Comparison of ENCODE assay signal across 23 cellular contexts in the genomic region with DNA sequence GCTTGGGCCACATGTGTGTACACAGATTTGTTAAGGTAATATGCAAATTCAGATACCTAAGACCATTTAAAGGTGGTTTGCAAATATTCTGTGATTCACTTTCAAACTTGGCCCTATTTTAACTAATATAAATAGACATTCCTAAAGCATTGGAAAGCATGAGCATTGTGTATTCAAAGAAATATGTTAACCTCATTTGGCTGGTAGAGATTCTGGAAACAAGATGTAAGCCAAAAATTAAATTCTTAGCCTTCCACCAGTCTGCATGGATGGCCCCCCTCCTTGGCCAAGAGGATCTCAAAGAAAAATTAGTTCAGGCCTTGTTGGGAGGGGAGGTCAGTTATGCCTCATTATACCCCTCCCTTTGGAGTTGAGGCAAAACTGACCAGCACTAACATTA. TPM values are rescaled to one million over a fixed set of nuclear protein-coding genes. Genes with fewer than 3 reads are reported as not detected.
DNase-seq lines count a peak whose midpoint lies in the region; ATAC-seq and TF ChIP-seq lines count a peak whose summit lies in the region.
"Had no signal": no experiment of that assay in that cellular context is flagged by ENCODE, and none has a peak within 500 bp of the region (broad histone marks: within the 10 kb centered on the region; RNA-seq: fewer than 3 reads in every experiment).

No MANE protein-coding gene starts in this region.

- H3K9me3 ChIP-seq in GM23248 (ENCODE audit: low read depth): no peaks in the 10 kb centered on the region
- peaks cover 7% of the 10 kb centered on the region for H3K9me3 ChIP-seq in adipocyte (ENCODE audit: control insufficient read depth, low read length)
- no peaks in the 10 kb centered on the region for H3K9me3 ChIP-seq in gastrocnemius medialis
- H3K9me3 ChIP-seq: A549, BLaER1 had no signal

- no peaks in the 10 kb centered on the region for H3K4me1 Mint-ChIP-seq in immature natural killer cell
- H3K4me1 Mint-ChIP-seq: IgD-negative memory B cell had no signal

- H3K36me3 ChIP-seq in GM23248 (ENCODE audit: low read depth) (no peaks in the 10 kb centered on the region), adipocyte (ENCODE audit: control insufficient read depth, insufficient read depth, low read length, severe bottlenecking) (no peaks in the 10 kb centered on the region), gastrocnemius medialis (no peaks in the 10 kb centered on the region)
- H3K36me3 ChIP-seq: BLaER1 had no signal

- no peak for TF ChIP-seq POLR2A in gastrocnemius medialis (IDR thresholded peaks at IDR 0.05)

- H3K27ac ChIP-seq in GM23248 (no peak overlapping the region), gastrocnemius medialis (no peak overlapping the region)
- H3K27ac ChIP-seq: A549, BLaER1, PC-9 had no signal

- H3K27ac Mint-ChIP-seq in immature natural killer cell: no peak overlapping the region
- H3K27ac Mint-ChIP-seq: CD4-positive, alpha-beta T cell had no signal

- TF ChIP-seq CTCF in gastrocnemius medialis (IDR thresholded peaks at IDR 0.05 in 4 of 5, conservative IDR thresholded peaks at IDR 0.05 in 1 of 5): no peak

- H3K4me3 Mint-ChIP-seq in immature natural killer cell: no peak overlapping the region
- H3K4me3 Mint-ChIP-seq: CD4-positive, alpha-beta T cell; IgD-negative memory B cell had no signal

- H3K4me1 ChIP-seq in GM23248 (ENCODE audit: insufficient read depth): no peaks in the 10 kb centered on the region
- peaks cover 14% of the 10 kb centered on the region for H3K4me1 ChIP-seq in adipocyte (ENCODE audit: control insufficient read depth, insufficient read depth, low read length)
- H3K4me1 ChIP-seq in gastrocnemius medialis: no peaks in the 10 kb centered on the region
- H3K4me1 ChIP-seq: A549, BLaER1, Caco-2 had no signal

- H3K36me3 Mint-ChIP-seq in immature natural killer cell: no peaks in the 10 kb centered on the region
- H3K36me3 Mint-ChIP-seq: IgD-negative memory B cell had no signal

- DNase-seq in GM23248 (peak; percentile 28), adipocyte (ENCODE audit: low read depth) (peak; percentile 39), dedifferentiated amniotic fluid mesenchymal stem cell (ENCODE audit: extremely low spot score) (peak; percentile 15), hepatic stellate cell (ENCODE audit: low spot score) (peak; percentile 5), inferior parietal cortex (ENCODE audit: extremely low spot score) (no peak), immature natural killer cell (no peak), gastrocnemius medialis (no peak)
- no peak for DNase-seq in activated naive CD4-positive, alpha-beta T cell treated with anti-CD3 and anti-CD28 coated beads, Interleukin-2, amount 50 U/mL, for 16 hours
- DNase-seq: Caco-2; CD4-positive, alpha-beta T cell; DMS 273 treated with DMSO at 0.1 percent for 48 hours; DND-41; NCI-H1694; NCI-H446 treated with DMSO at 0.1 percent for 48 hours; NCI-H526 treated with DMSO at 0.1 percent for 48 hours; PC-9; RPMI8226; SHP77 had no signal

- H4K20me1 ChIP-seq in GM23248 (ENCODE audit: insufficient read depth): no peaks in the 10 kb centered on the region
- H4K20me1 ChIP-seq: BLaER1 had no signal

- H3K4me3 ChIP-seq in GM23248 (no peak overlapping the region), adipocyte (ENCODE audit: low read length) (no peak overlapping the region), gastrocnemius medialis (no peak overlapping the region)
- H3K4me3 ChIP-seq: A549, BLaER1, PC-9 had no signal

- no peak overlapping the region for H3K4me2 ChIP-seq in GM23248 (ENCODE audit: unreplicated experiment)
- H3K4me2 ChIP-seq: A549, BLaER1, PC-9 had no signal

- intact Hi-C loops in gastrocnemius medialis (cut with DNase I; ENCODE audit: low total_unique reads): no loop called here

- H3K9me2 ChIP-seq in GM23248 (ENCODE audit: insufficient read depth): no peaks in the 10 kb centered on the region

- H3K79me2 ChIP-seq in GM23248 (ENCODE audit: insufficient read depth): no peaks in the 10 kb centered on the region

- in situ Hi-C loops in GM23248 (cut with MboI): loop anchor here (25.0 kb wide), 1 partner anchor 585 kb away; no protein-coding TSS in a partner anchor
- in situ Hi-C loops in gastrocnemius medialis (cut with MboI; ENCODE audit: low sequenced_read_pairs in 4 of 4): no loop called here

- H3F3A ChIP-seq in GM23248 (ENCODE audit: insufficient read depth): no peaks in the 10 kb centered on the region

- no peak for ATAC-seq in gastrocnemius medialis
- ATAC-seq: A549 had no signal

- H3K27me3 ChIP-seq in GM23248 (replicated peaks; ENCODE audit: insufficient read depth): no peaks in the 10 kb centered on the region
- H3K27me3 ChIP-seq in adipocyte (replicated peaks; ENCODE audit: control insufficient read depth, insufficient read depth, low read length): no peaks in the 10 kb centered on the region
- H3K27me3 ChIP-seq in gastrocnemius medialis: no peaks in the 10 kb centered on the region
- H3K27me3 ChIP-seq: BLaER1 had no signal

- H3K9me3 Mint-ChIP-seq in immature natural killer cell: peaks cover 0 to 6% (median 4%) of the 10 kb centered on the region in 6 donors

- peaks cover 0 to 4% (median 0%) of the 10 kb centered on the region in 3 donors for H3K27me3 Mint-ChIP-seq in immature natural killer cell (ENCODE audit: low read depth in 3 of 3)
- H3K27me3 Mint-ChIP-seq: CD4-positive, alpha-beta T cell; IgD-negative memory B cell had no signal

- H2AFZ ChIP-seq in GM23248: no peak overlapping the region
- H2AFZ ChIP-seq: PC-9 had no signal

- H3K9ac ChIP-seq in GM23248 (no peak overlapping the region), adipocyte (ENCODE audit: low read length) (no peak overlapping the region)
- H3K9ac ChIP-seq: BLaER1 had no signal

RNA-seq across cellular contexts. Expression of gene C6, which starts 38.7 kb away (rescaled TPM):
- total RNA-seq in GM23248 (2014; rRNA removed; shearing (Covaris generic)): not detected in 2 replicates
- polyA plus RNA-seq in GM23248 (2016; fragmentation: Nextera tagmentation; extraction: Ambion mirVana): not detected in 2 replicates
- not detected for polyA plus RNA-seq in immature natural killer cell
- total RNA-seq in gastrocnemius medialis: 1 to 10 TPM in 1 of 4 donors, under 1 TPM in 2, not detected in 1; 0.46 to 1.4 (median 0.97) TPM
- total RNA-seq: Caco-2; CD4-positive, alpha-beta T cell; G401; H1; PC-9 had no signal
- polyA plus RNA-seq: A549, H1, IgD-negative memory B cell had no signal

Comparison
In these comparisons a context has a peak if more than half of its experiments do, and no peak if none do; other contexts are left out.
1. DNase-seq: peak in GM23248 (single experiment), adipocyte (single experiment), dedifferentiated amniotic fluid mesenchymal stem cell (single experiment) and hepatic stellate cell (single experiment); none in activated naive CD4-positive, alpha-beta T cell treated with anti-CD3 and anti-CD28 coated beads, Interleukin-2, amount 50 U/mL, for 16 hours (single experiment), inferior parietal cortex (single experiment), immature natural killer cell (0 of 3) and gastrocnemius medialis (0 of 2).